Comparison of ENCODE assay signal across 9 cellular contexts in genomic region chr20:58407966-58408557, GRCh38. TPM values are rescaled to one million over a fixed set of nuclear protein-coding genes. Genes with fewer than 3 reads are reported as not detected.
DNase-seq lines count a peak whose midpoint lies in the region; ATAC-seq and TF ChIP-seq lines count a peak whose summit lies in the region.
"Had no signal": no experiment of that assay in that cellular context is flagged by ENCODE, and none has a peak within 500 bp of the region (broad histone marks: within the 10 kb centered on the region; RNA-seq: fewer than 3 reads in every experiment).

No MANE protein-coding gene starts in this region.

- no peak for TF ChIP-seq EP300 in gastroesophageal sphincter (IDR thresholded peaks at IDR 0.05)

- no peak for TF ChIP-seq CTCF in CD8-positive, alpha-beta T cell (IDR thresholded peaks at IDR 0.05)
- TF ChIP-seq CTCF in gastroesophageal sphincter (IDR thresholded peaks at IDR 0.05), result no peak
- TF ChIP-seq CTCF in prostate gland (IDR thresholded peaks at IDR 0.05), result no peak

- CTCF ChIA-PET in CD8-positive, alpha-beta T cell (lab: Charles Lee), result interaction anchor here (0.6 kb wide), 1 partner anchor 53 kb away, joined by 3 read pairs; no protein-coding TSS in a partner anchor

- H3K4me3 Mint-ChIP-seq in CD8-positive, alpha-beta T cell, result peak overlapping the region; percentile 54

- DNase-seq in CD8-positive, alpha-beta T cell, result peak in 2 of 7 experiments; percentile 9 to 34
- DNase-seq in OCI-M1 (lab: John Stamatoyannopoulos, UW) (peak; percentile 8), amygdala (lab: John Stamatoyannopoulos, UW) (no peak), prostate gland (ENCODE audit: low spot score) (no peak), NCI-H524 (lab: John Stamatoyannopoulos, UW) (no peak)
- DNase-seq: colonic mucosa had no signal

- peak overlapping the region; percentile 20 for H3K27ac ChIP-seq in CD8-positive, alpha-beta T cell (ENCODE audit: low read depth, low read length)
- H3K27ac ChIP-seq in gastroesophageal sphincter (peak overlapping the region in 2 of 4 donors; percentile 1 to 13), prostate gland (no peak overlapping the region)
- H3K27ac ChIP-seq: colonic mucosa had no signal

- H3K9me3 Mint-ChIP-seq in CD8-positive, alpha-beta T cell, result no peaks in the 10 kb centered on the region

- peaks cover 30% of the 10 kb centered on the region for H3K4me1 ChIP-seq in CD8-positive, alpha-beta T cell (ENCODE audit: insufficient read depth, low read length)
- H3K4me1 ChIP-seq in gastroesophageal sphincter (peaks cover 3 to 84% (median 13%) of the 10 kb centered on the region in 3 donors), prostate gland (replicated peaks) (no peaks in the 10 kb centered on the region)
- H3K4me1 ChIP-seq: colonic mucosa had no signal

- H3K36me3 Mint-ChIP-seq in CD8-positive, alpha-beta T cell, result no peaks in the 10 kb centered on the region

- H3K27ac Mint-ChIP-seq in CD8-positive, alpha-beta T cell, result peak overlapping the region; percentile 89

- no peaks in the 10 kb centered on the region for H3K9me3 ChIP-seq in CD8-positive, alpha-beta T cell (ENCODE audit: low read length)
- no peaks in the 10 kb centered on the region for H3K9me3 ChIP-seq in gastroesophageal sphincter
- H3K9me3 ChIP-seq in prostate gland, result no peaks in the 10 kb centered on the region
- H3K9me3 ChIP-seq: colonic mucosa had no signal

- POLR2A ChIA-PET in CD8-positive, alpha-beta T cell (lab: Charles Lee), result interaction anchor here (0.8 to 1.5 kb wide), 3 partner anchors 10 to 19 kb away, joined by 3 to 6 read pairs (median 3); partner anchors contain the start of gene VAPB

- no peaks in the 10 kb centered on the region for H3K36me3 ChIP-seq in CD8-positive, alpha-beta T cell (ENCODE audit: insufficient read depth, low read length)
- H3K36me3 ChIP-seq in gastroesophageal sphincter, result no peaks in the 10 kb centered on the region
- no peaks in the 10 kb centered on the region for H3K36me3 ChIP-seq in prostate gland
- H3K36me3 ChIP-seq: colonic mucosa had no signal

- 33 to 40% methylated on average over 2 of the region's 2 CpGs for WGBS in gastroesophageal sphincter (ENCODE audit: low coverage in 1 of 2), 2 donors
- 56% methylated on average over 2 of the region's 2 CpGs for WGBS in prostate gland

- intact Hi-C loops in CD8-positive, alpha-beta T cell (cut with DNase I, micrococcal nuclease), result loop anchor here in 1 of 2 experiments (2.0 kb wide), 1 partner anchor 19 kb away; the partner anchor contains the start of gene VAPB
- intact Hi-C loops in prostate gland (cut with DNase I), result no loop called here

- H3K4me3 ChIP-seq in CD8-positive, alpha-beta T cell (ENCODE audit: low read depth, low read length), result no peak overlapping the region
- H3K4me3 ChIP-seq in gastroesophageal sphincter, result no peak overlapping the region
- no peak overlapping the region for H3K4me3 ChIP-seq in prostate gland
- H3K4me3 ChIP-seq: colonic mucosa had no signal

- H3K27me3 ChIP-seq in CD8-positive, alpha-beta T cell (ENCODE audit: insufficient read depth, low read length), result no peaks in the 10 kb centered on the region
- H3K27me3 ChIP-seq in gastroesophageal sphincter, result no peaks in the 10 kb centered on the region
- H3K27me3 ChIP-seq in prostate gland (replicated peaks; ENCODE audit: insufficient read depth), result no peaks in the 10 kb centered on the region
- H3K27me3 ChIP-seq: colonic mucosa had no signal

- H3K27me3 Mint-ChIP-seq in CD8-positive, alpha-beta T cell (ENCODE audit: low read depth), result no peaks in the 10 kb centered on the region

- ATAC-seq in CD8-positive, alpha-beta T cell, result peak; percentile 78
- ATAC-seq in GM21447 (IDR thresholded peaks at IDR 0.05; ENCODE audit: unreplicated experiment) (peak; percentile 60), gastroesophageal sphincter (peak; percentile 55), HG03135 (IDR thresholded peaks at IDR 0.05; ENCODE audit: unreplicated experiment) (no peak)

- TF ChIP-seq POLR2A in gastroesophageal sphincter (IDR thresholded peaks at IDR 0.05) (no peak), prostate gland (IDR thresholded peaks at IDR 0.05) (no peak)

- H3K4me1 Mint-ChIP-seq in CD8-positive, alpha-beta T cell (ENCODE audit: low read depth), result peaks cover 42% of the 10 kb centered on the region

RNA-seq across cellular contexts. Expression of gene VAPB, which starts 19.0 kb away (rescaled TPM):
- 10 to 100 TPM; 29.3 to 32.3 TPM for total RNA-seq in CD8-positive, alpha-beta T cell
- total RNA-seq in gastroesophageal sphincter (10 to 100 TPM; 30.4 to 43.1 (median 35.9) TPM), prostate gland (10 to 100 TPM; 14.2 to 21.1 TPM)
